12 cellular contexts compared by ENCODE assay signal in genomic region chr10:33376976-33377657, GRCh38. TPM values are rescaled to one million over a fixed set of nuclear protein-coding genes. Genes with fewer than 3 reads are reported as not detected.
DNase-seq lines count a peak whose midpoint lies in the region; ATAC-seq and TF ChIP-seq lines count a peak whose summit lies in the region.
"Had no signal": no experiment of that assay in that cellular context is flagged by ENCODE, and none has a peak within 500 bp of the region (broad histone marks: within the 10 kb centered on the region; RNA-seq: fewer than 3 reads in every experiment).

No MANE protein-coding gene starts in this region.

- H3K4me1 ChIP-seq in mammary epithelial cell (ENCODE audit: insufficient read depth, low read length) = peaks cover 27% of the 10 kb centered on the region

- H3K4me3 Mint-ChIP-seq in Calu3 (ENCODE audit: low read depth, unreplicated experiment) = no peak overlapping the region
- H3K4me3 Mint-ChIP-seq: nephron had no signal

- H2AFZ ChIP-seq in mammary epithelial cell (ENCODE audit: low read depth, low read length) = peak overlapping the region; percentile 4

- dilution Hi-C loops in mammary epithelial cell (cut with HindIII; ENCODE audit: low sequenced_read_pairs) = no loop called here

- TF ChIP-seq CTCF in Calu3 (IDR thresholded peaks at IDR 0.05; ENCODE audit: unreplicated experiment) = no peak
- no peak for TF ChIP-seq CTCF in mammary epithelial cell (conservative IDR thresholded peaks at IDR 0.05 in 1 of 2, IDR thresholded peaks at IDR 0.05 in 1 of 2; ENCODE audit: extremely low read depth in 1 of 2, insufficient read depth in 1 of 2, low read depth in 1 of 2, low read length in 2 of 2)

- peak overlapping the region; percentile 77 for H3K27ac ChIP-seq in mammary epithelial cell (ENCODE audit: insufficient read depth, low read depth, low read length)

- intact Hi-C loops in Calu3 (cut with micrococcal nuclease; ENCODE audit: unreplicated experiment) = no loop called here
- intact Hi-C loops in mammary epithelial cell (cut with micrococcal nuclease) = no loop called here

- DNase-seq in Calu3 = no peak
- peak; percentile 87 for DNase-seq in LHCN-M2 (ENCODE audit: low read depth)
- DNase-seq in mammary epithelial cell = peak; percentile 82
- DNase-seq in myocyte (ENCODE audit: low read depth) = peak; percentile 20
- DNase-seq in HK-2 (ENCODE audit: unreplicated experiment) = no peak
- no peak for DNase-seq in activated effector memory CD4-positive, alpha-beta T cell treated with Interleukin-2 at 50 U/mL for 16 hours
- no peak for DNase-seq in effector CD4-positive, alpha-beta T cell
- DNase-seq: NCI-H510A, SIG-M5, substantia nigra had no signal

- no peaks in the 10 kb centered on the region for H3K79me2 ChIP-seq in mammary epithelial cell (ENCODE audit: insufficient read depth, low read length)

- in situ Hi-C loops in mammary epithelial cell (cut with MboI; ENCODE audit: low sequenced_read_pairs in 2 of 2) = no loop called here

- peaks cover 2% of the 10 kb centered on the region for H3K9me3 Mint-ChIP-seq in Calu3 (ENCODE audit: low read depth, unreplicated experiment)

- H3K27me3 Mint-ChIP-seq in Calu3 (ENCODE audit: unreplicated experiment) = no peaks in the 10 kb centered on the region

- H3K36me3 ChIP-seq in mammary epithelial cell (ENCODE audit: insufficient read depth, low read length) = no peaks in the 10 kb centered on the region

- peak overlapping the region in 2 of 3 experiments; percentile 3 to 5 for H3K4me3 ChIP-seq in mammary epithelial cell (replicated peaks in 1 of 3; ENCODE audit: insufficient read depth in 1 of 3, low read depth in 2 of 3, low read length in 3 of 3)

- CTCF ChIA-PET in Calu3 (lab: Charles Lee) = interaction anchor here (0.8 to 1.1 kb wide), 3 partner anchors 10 to 49 kb away, joined by 3 to 6 read pairs (median 3); no protein-coding TSS in a partner anchor
- CTCF ChIA-PET in mammary epithelial cell (lab: Charles Lee; ENCODE audit: low non-redundant PET) = no interaction called here

- H3K4me2 ChIP-seq in mammary epithelial cell (ENCODE audit: insufficient read depth, low read depth, low read length) = peak overlapping the region; percentile 83

- no peaks in the 10 kb centered on the region for H4K20me1 ChIP-seq in mammary epithelial cell (ENCODE audit: insufficient read depth, low read length)

- BruUV-seq in Calu3 (replicated peaks; lab: Mats Ljungman, UMichigan) = no TSS peak
- TSS peak; percentile 74 for BruUV-seq in mammary epithelial cell (replicated peaks; lab: Mats Ljungman, UMichigan)

- H3K4me1 Mint-ChIP-seq in Calu3 (ENCODE audit: low read depth, unreplicated experiment) = peaks cover 17% of the 10 kb centered on the region

- no peaks in the 10 kb centered on the region for H3K27me3 ChIP-seq in mammary epithelial cell (ENCODE audit: insufficient read depth, low read length)

- peaks cover 2% of the 10 kb centered on the region for H3K9me3 ChIP-seq in mammary epithelial cell (replicated peaks; ENCODE audit: insufficient read depth, low read length)

- H3K36me3 Mint-ChIP-seq in Calu3 (ENCODE audit: insufficient read depth, unreplicated experiment) = no peaks in the 10 kb centered on the region

- H3K9ac ChIP-seq in mammary epithelial cell (ENCODE audit: insufficient read depth, low read length) = peak overlapping the region; percentile 43

- peak overlapping the region; percentile 61 for H3K27ac Mint-ChIP-seq in Calu3 (ENCODE audit: unreplicated experiment)
- H3K27ac Mint-ChIP-seq: nephron had no signal

- WGBS in mammary epithelial cell (ENCODE audit: low coverage, missing lambda C conversion rate) = 7% methylated on average over 4 of the region's 4 CpGs

- ATAC-seq in HG03342 (IDR thresholded peaks at IDR 0.05; ENCODE audit: unreplicated experiment) = no peak

RNA-seq across cellular contexts. Expression of gene NRP1, which starts 42.6 kb away (rescaled TPM):
- total RNA-seq in Calu3 (2022) = 96.3 and 99.1 TPM in 2 replicates
- 174 and 181 TPM in 2 replicates for total RNA-seq in LHCN-M2 (2014; rRNA removed)
- polyA plus RNA-seq in LHCN-M2 (2012) = 76.1 TPM
- 100 to 1,000 TPM in 1 of 2 donors, 10 to 100 TPM in 1; 40.2 to 226 TPM for total RNA-seq in mammary epithelial cell
- polyA plus RNA-seq in mammary epithelial cell = 81.4 TPM
- 253 TPM for polyA minus RNA-seq in mammary epithelial cell
- 28.2 and 37.3 TPM in 2 replicates for total RNA-seq in myocyte
- 23.9 TPM for polyA plus RNA-seq in myocyte (2012)

Comparison
In these comparisons a context has a peak if more than half of its experiments do, and no peak if none do; other contexts are left out.
1. DNase-seq: peak in LHCN-M2 (single experiment), mammary epithelial cell (single experiment) and myocyte (single experiment); none in Calu3 (single experiment), HK-2 (single experiment), activated effector memory CD4-positive, alpha-beta T cell treated with Interleukin-2 at 50 U/mL for 16 hours (single experiment) and effector CD4-positive, alpha-beta T cell (single experiment).